1 cellular context compared by ENCODE assay signal in the genomic region with DNA sequence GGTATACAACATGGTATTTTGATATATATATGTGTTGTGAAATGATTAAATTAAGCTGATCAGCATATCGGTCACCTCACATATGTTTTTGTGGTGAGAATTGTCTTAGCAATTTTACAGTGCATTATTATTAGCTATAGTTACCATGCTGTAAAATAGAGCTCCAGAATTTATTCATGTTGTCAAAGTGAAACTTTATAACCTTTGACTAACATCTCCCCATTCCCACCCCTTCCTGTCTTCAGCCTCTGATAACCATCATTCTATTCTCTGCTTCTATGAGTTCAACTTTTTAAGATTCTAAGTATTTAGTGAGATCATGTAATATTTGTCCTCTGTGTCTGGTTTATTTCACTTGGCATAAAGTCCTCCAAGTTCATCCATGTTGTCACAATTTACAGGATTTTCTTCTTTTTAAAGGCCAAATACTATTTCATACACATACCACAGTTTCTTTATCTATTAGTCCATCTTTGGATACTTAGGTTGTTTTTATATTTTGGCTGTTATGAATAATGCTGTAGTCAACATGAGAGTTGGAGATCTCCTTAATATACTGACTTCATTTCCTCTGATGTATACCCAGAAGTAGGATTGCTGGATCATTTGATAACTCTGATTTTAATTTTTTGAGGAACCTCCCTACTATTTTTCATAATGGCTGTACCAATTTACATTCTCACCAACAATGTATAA.
TF ChIP-seq lines count a peak whose summit lies in the region.

No MANE protein-coding gene starts in this region.

TF ChIP-seq in GM12878, 131 proteins besides CTCF, POLR2A, EP300 and RAD21:
- TF ChIP-seq RUNX3 (IDR thresholded peaks at IDR 0.05; ENCODE audit: low read length) (peak; percentile 24; the same call in 1 of the 2 replicates), JUND (IDR thresholded peaks at IDR 0.05; ENCODE audit: low read depth, low read length) (no peak), ZNF207 (IDR thresholded peaks at IDR 0.05; ENCODE audit: borderline replicate concordance) (no peak), JUNB (IDR thresholded peaks at IDR 0.05) (peak; percentile 46)
